ENCODE assay signal across 33 cellular contexts in the genomic region with DNA sequence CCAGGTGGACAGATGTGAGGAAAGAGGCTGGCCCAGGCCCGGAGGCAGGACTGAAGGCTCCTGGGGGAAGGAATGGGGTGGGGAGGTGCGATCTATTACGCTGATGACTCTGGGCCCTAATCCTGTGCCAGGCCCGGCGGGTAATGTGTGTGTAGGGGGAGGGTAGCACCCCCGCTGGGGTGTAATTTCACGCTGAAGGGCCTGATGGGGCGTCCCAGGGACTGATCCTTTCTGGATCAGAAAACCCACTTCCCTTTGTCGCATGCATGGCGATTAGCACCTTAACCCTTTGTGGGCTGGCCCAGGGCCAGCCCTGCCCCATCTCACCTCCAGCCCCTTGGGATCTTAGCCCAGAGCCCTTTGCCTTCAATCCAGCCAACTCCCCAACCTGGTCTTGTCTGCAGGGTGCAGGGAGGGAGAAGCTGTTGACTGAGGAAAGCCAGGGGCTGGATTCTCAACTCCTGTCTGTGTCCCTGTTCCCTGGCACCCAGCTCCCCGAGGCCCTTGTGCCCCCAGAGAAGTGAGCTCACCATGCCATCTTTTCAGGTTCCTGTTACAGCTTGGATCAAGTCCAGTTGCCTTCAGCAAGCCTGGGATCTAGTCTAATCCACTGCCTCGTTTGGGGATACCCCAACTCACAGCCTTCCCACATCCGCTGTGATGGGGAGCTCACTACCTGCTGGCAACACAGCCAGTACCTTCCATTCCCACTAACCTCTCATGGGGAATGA. TPM values are rescaled to one million over a fixed set of nuclear protein-coding genes. Genes with fewer than 3 reads are reported as not detected.
DNase-seq lines count a peak whose midpoint lies in the region; ATAC-seq, FAIRE-seq and TF ChIP-seq lines count a peak whose summit lies in the region.
"Had no signal": no experiment of that assay in that cellular context is flagged by ENCODE, and none has a peak within 500 bp of the region (broad histone marks: within the 10 kb centered on the region; RNA-seq: fewer than 3 reads in every experiment).

No MANE protein-coding gene starts in this region.

- TF ChIP-seq RAD21 in Ishikawa (IDR thresholded peaks at IDR 0.05; ENCODE audit: low read depth) (peak; percentile 18; the same call in 1 of the 2 replicates), K562 (CRISPR knock-in tag; conservative IDR thresholded peaks at IDR 0.05 in 1 of 2, IDR thresholded peaks at IDR 0.05 in 1 of 2) (no peak)

- H3K4me1 ChIP-seq in K562 (replicated peaks in 1 of 2; ENCODE audit: control insufficient read depth in 2 of 2, insufficient read depth in 2 of 2, low read length in 2 of 2): peaks cover 69 to 71% of the 10 kb centered on the region in 2 experiments
- H3K4me1 ChIP-seq: colonic mucosa, psoas muscle had no signal

- no peaks in the 10 kb centered on the region for H3K27me3 ChIP-seq in K562 (ENCODE audit: control insufficient read depth in 2 of 2, insufficient read depth in 2 of 2, low read length in 2 of 2)
- H3K27me3 ChIP-seq: colonic mucosa, vagina had no signal

- TF ChIP-seq CTCF in K562 (IDR thresholded peaks at IDR 0.05 in 2 of 3, conservative IDR thresholded peaks at IDR 0.05 in 1 of 3; ENCODE audit: insufficient read depth in 2 of 3, low read depth in 1 of 3, low read length in 3 of 3): no peak
- no peak for TF ChIP-seq CTCF in nephron progenitor cell (IDR thresholded peaks at IDR 0.05)

- peaks cover 4% of the 10 kb centered on the region for H3K9me1 ChIP-seq in K562 (ENCODE audit: control insufficient read depth, insufficient read depth, low read length)

- no peak overlapping the region for H3K4me2 ChIP-seq in K562 (ENCODE audit: insufficient read depth, low read length)

- no peak for FAIRE-seq in K562 (lab: Jason Lieb, UNC)

- TF ChIP-seq EP300 in Ishikawa (IDR thresholded peaks at IDR 0.05; ENCODE audit: borderline replicate concordance) (peak; percentile 99), K562 (IDR thresholded peaks at IDR 0.05; ENCODE audit: low read length) (no peak)

- DNase-seq in DMS 273 (lab: John Stamatoyannopoulos, UW; ENCODE audit: unreplicated experiment) (peak; percentile 34), DMS 273 treated with DMSO at 0.1 percent for 48 hours (lab: John Stamatoyannopoulos, UW) (no peak), K562 (ENCODE audit: extremely low read depth in 1 of 4, low spot score in 3 of 4) (no peak), nephron progenitor cell (no peak), left colon (no peak), left cardiac atrium (no peak)
- DNase-seq: activated CD4-positive, CD25-positive, alpha-beta regulatory T cell treated with anti-CD3 and anti-CD28 coated beads, Interleukin-2, amount 50 U/mL, for 72 hours; activated CD8-positive, alpha-beta T cell treated with anti-CD3 and anti-CD28 coated beads for 36 hours; anterior cingulate cortex; colonic mucosa; effector memory CD4-positive, alpha-beta T cell; foreskin fibroblast; head of caudate nucleus; KBM-7; mesenchymal stem cell; NCI-H2029 treated with DMSO at 0.1 percent for 48 hours; SHP77 treated with DMSO at 0.1 percent for 48 hours; stimulated activated naive CD4-positive, alpha-beta T cell treated with Interleukin-2 at 50 U/mL for 16 hours; T1000 had no signal

- no peak overlapping the region for H3K27ac ChIP-seq in K562 (ENCODE audit: extremely low read depth, low read depth, low read length)
- H3K27ac ChIP-seq: 22Rv1, colonic mucosa, psoas muscle, vagina had no signal

- peaks cover 100% of the 10 kb centered on the region for H3K27me3 Mint-ChIP-seq in nephron progenitor cell (ENCODE audit: low read depth, poor library complexity)

- POLR2A ChIA-PET in K562 (lab: Yijun Ruan, JAX): interaction anchor here (0.6 to 1.8 kb wide), 6 partner anchors 12 to 249 kb away, joined by 3 to 6 read pairs (median 4); no protein-coding TSS in a partner anchor

- CTCF ChIA-PET in K562 (lab: Yijun Ruan, JAX; ENCODE audit: low intra/inter-chr PET ratio): interaction anchor here (6.0 to 7.0 kb wide), 2 partner anchors 47 to 81 kb away, joined by 137 to 144 read pairs; no protein-coding TSS in a partner anchor

- no peaks in the 10 kb centered on the region for H3K79me2 ChIP-seq in K562 (ENCODE audit: control insufficient read depth, insufficient read depth, low read length)

- H3K4me3 ChIP-seq in K562: no peak overlapping the region
- H3K4me3 ChIP-seq: colonic mucosa, psoas muscle, vagina had no signal

- in situ Hi-C loops in K562 (cut with MboI): loop anchor here (5.0 kb wide), 2 partner anchors 48 to 78 kb away; no protein-coding TSS in a partner anchor

- no TSS peak for BruUV-seq in K562 (replicated peaks; lab: Mats Ljungman, UMichigan)

- H3K36me3 ChIP-seq in K562 (ENCODE audit: control insufficient read depth, insufficient read depth, low read length): no peaks in the 10 kb centered on the region
- H3K36me3 ChIP-seq: colonic mucosa, vagina had no signal

- H4K20me1 ChIP-seq in K562 (replicated peaks; ENCODE audit: control insufficient read depth, insufficient read depth, low read length): no peaks in the 10 kb centered on the region

- no peak overlapping the region for H3K27ac Mint-ChIP-seq in nephron progenitor cell
- H3K27ac Mint-ChIP-seq: activated CD8-positive, alpha-beta T cell treated with anti-CD3 and anti-CD28 coated beads for 36 hours; activated naive CD8-positive, alpha-beta T cell had no signal

- no peak for TF ChIP-seq POLR2A in K562 (conservative IDR thresholded peaks at IDR 0.05)

- H3K9me3 Mint-ChIP-seq in nephron progenitor cell: no peaks in the 10 kb centered on the region
- H3K9me3 Mint-ChIP-seq: activated CD8-positive, alpha-beta T cell treated with anti-CD3 and anti-CD28 coated beads for 36 hours had no signal

- no peak for ATAC-seq in K562
- no peak for ATAC-seq in left colon
- ATAC-seq in left cardiac atrium: no peak
- no peak for ATAC-seq in HG02798 (IDR thresholded peaks at IDR 0.05; ENCODE audit: poor library complexity, unreplicated experiment)
- ATAC-seq: activated CD8-positive, alpha-beta T cell treated with anti-CD3 and anti-CD28 coated beads for 36 hours; left lobe of liver; Panc1; psoas muscle had no signal

- no peaks in the 10 kb centered on the region for H3K9me3 ChIP-seq in K562 (replicated peaks; ENCODE audit: control insufficient read depth, insufficient read depth, low read depth, low read length)
- H3K9me3 ChIP-seq: colonic mucosa, psoas muscle, vagina had no signal

- WGBS in K562 (ENCODE audit: insufficient coverage, low coverage, missing lambda C conversion rate): 70% methylated on average over 13 of the region's 13 CpGs

- no peak overlapping the region for H2AFZ ChIP-seq in K562 (ENCODE audit: low read depth, low read length)

- H3K36me3 Mint-ChIP-seq in nephron progenitor cell (ENCODE audit: low read depth): no peaks in the 10 kb centered on the region
- H3K36me3 Mint-ChIP-seq: activated naive CD8-positive, alpha-beta T cell; CD14-positive monocyte had no signal

- peak overlapping the region in 1 of 2 experiments; percentile 5; a peak in 1 of 4 replicates for H3K9ac ChIP-seq in K562 (ENCODE audit: insufficient read depth in 1 of 2, low read depth in 2 of 2, low read length in 2 of 2)

- peak overlapping the region; percentile 67 for H3K4me3 Mint-ChIP-seq in nephron progenitor cell
- H3K4me3 Mint-ChIP-seq: activated CD8-positive, alpha-beta T cell treated with anti-CD3 and anti-CD28 coated beads for 36 hours; activated naive CD8-positive, alpha-beta T cell had no signal

- peaks cover 46% of the 10 kb centered on the region for H3K4me1 Mint-ChIP-seq in nephron progenitor cell

- intact Hi-C loops in K562 (cut with micrococcal nuclease) (no loop called here), left colon (cut with DNase I, micrococcal nuclease) (loop anchor here in 1 of 2 donors (10.0 kb wide), 2 partner anchors 51 to 81 kb away; no protein-coding TSS in a partner anchor), left cardiac atrium (cut with DNase I) (loop anchor here in 1 of 2 donors (5.0 to 10.0 kb wide), 3 partner anchors 48 to 121 kb away; no protein-coding TSS in a partner anchor)

RNA-seq across cellular contexts. Expression of a gene that starts 26.0 kb away (rescaled TPM):
- not detected in 2 replicates for total RNA-seq in K562 (2011; cell fraction: chromatin; rRNA removed; ENCODE audit: low replicate concordance)
- total RNA-seq in K562 (2011; cell fraction: nucleolus; rRNA removed): not detected in 2 replicates
- not detected in 2 replicates for total RNA-seq in K562 (2011; cell fraction: nucleoplasm; rRNA removed)
- not detected in 2 replicates for total RNA-seq in K562 (2014; rRNA removed)
- total RNA-seq in K562 (2014; rRNA removed; fragmentation: Illumina TruSeq; extraction: Trizol): not detected in 2 replicates
- total RNA-seq in K562 (2015; rRNA removed; fragmentation: Illumina TruSeq; extraction: Trizol): not detected in 2 replicates
- total RNA-seq in K562 (2021): not detected in 2 replicates
- not detected in 2 replicates for polyA plus RNA-seq in K562 (2011; rRNA removed)
- not detected in 2 replicates for polyA plus RNA-seq in K562 (2011; cell fraction: cytosol; rRNA removed)
- polyA plus RNA-seq in K562 (2011; cell fraction: nucleus; rRNA removed): not detected in 2 replicates
- polyA plus RNA-seq in K562 (2012): not detected in 2 replicates
- polyA plus RNA-seq in K562 (2014; fragmentation: Illumina TruSeq; extraction: Trizol): not detected in 2 replicates
- not detected for polyA plus RNA-seq in K562 (2014; fragmentation: Nextera tagmentation; extraction: Ambion mirVana)
- not detected in 2 replicates for polyA plus RNA-seq in K562 (2014; rRNA removed)
- not detected in 2 replicates for polyA minus RNA-seq in K562 (2011; rRNA and poly(A)+ RNA removed)
- polyA minus RNA-seq in K562 (2011; cell fraction: cytosol; rRNA and poly(A)+ RNA removed): not detected in 2 replicates
- not detected in 2 replicates for polyA minus RNA-seq in K562 (2011; cell fraction: nucleus; rRNA and poly(A)+ RNA removed)
- total RNA-seq in left colon: not detected
- total RNA-seq in left cardiac atrium: not detected
- total RNA-seq: activated CD8-positive, alpha-beta T cell treated with anti-CD3 and anti-CD28 coated beads for 36 hours; colonic mucosa; G401; left lobe of liver; MCF 10A; NCI-H460; psoas muscle; temporal lobe; vagina had no signal
- polyA plus RNA-seq: CD14-positive monocyte, esophagus, psoas muscle had no signal

RNA-seq across cellular contexts. Expression of a gene that starts 35.8 kb away (rescaled TPM):
- total RNA-seq in K562 (2011; cell fraction: chromatin; rRNA removed; ENCODE audit: low replicate concordance): 5.4 and 9.4 TPM in 2 replicates
- total RNA-seq in K562 (2011; cell fraction: nucleolus; rRNA removed): 7.1 and 8.2 TPM in 2 replicates
- total RNA-seq in K562 (2011; cell fraction: nucleoplasm; rRNA removed): 7.4 and 7.9 TPM in 2 replicates
- total RNA-seq in K562 (2014; rRNA removed): 0.86 and 1.2 TPM in 2 replicates
- 0.55 and 0.64 TPM in 2 replicates for total RNA-seq in K562 (2014; rRNA removed; fragmentation: Illumina TruSeq; extraction: Trizol)
- total RNA-seq in K562 (2015; rRNA removed; fragmentation: Illumina TruSeq; extraction: Trizol): 0.79 and 1.0 TPM in 2 replicates
- 2.5 and 3.8 TPM in 2 replicates for total RNA-seq in K562 (2021)
- 4.3 and 10.7 TPM in 2 replicates for polyA plus RNA-seq in K562 (2011; rRNA removed)
- polyA plus RNA-seq in K562 (2011; cell fraction: cytosol; rRNA removed): 5.9 and 9.6 TPM in 2 replicates
- polyA plus RNA-seq in K562 (2011; cell fraction: nucleus; rRNA removed): 16.2 and 16.5 TPM in 2 replicates
- 2.5 and 4.8 TPM in 2 replicates for polyA plus RNA-seq in K562 (2012)
- polyA plus RNA-seq in K562 (2014; fragmentation: Illumina TruSeq; extraction: Trizol): 1.6 and 2.4 TPM in 2 replicates
- polyA plus RNA-seq in K562 (2014; fragmentation: Nextera tagmentation; extraction: Ambion mirVana): under 1 TPM; 0.25 to 0.37 TPM
- polyA plus RNA-seq in K562 (2014; rRNA removed): 2.3 and 3.4 TPM in 2 replicates
- polyA minus RNA-seq in K562 (2011; rRNA and poly(A)+ RNA removed): 2.5 and 3.5 TPM in 2 replicates
- 1.7 and 6.7 TPM in 2 replicates for polyA minus RNA-seq in K562 (2011; cell fraction: cytosol; rRNA and poly(A)+ RNA removed)
- 1.9 and 3.8 TPM in 2 replicates for polyA minus RNA-seq in K562 (2011; cell fraction: nucleus; rRNA and poly(A)+ RNA removed)
- total RNA-seq in left colon: not detected
- not detected for total RNA-seq in left cardiac atrium
- total RNA-seq: colonic mucosa, left lobe of liver, MCF 10A, NCI-H460, psoas muscle, temporal lobe had no signal
- polyA plus RNA-seq: CD14-positive monocyte, psoas muscle had no signal
